In the genomic region with DNA sequence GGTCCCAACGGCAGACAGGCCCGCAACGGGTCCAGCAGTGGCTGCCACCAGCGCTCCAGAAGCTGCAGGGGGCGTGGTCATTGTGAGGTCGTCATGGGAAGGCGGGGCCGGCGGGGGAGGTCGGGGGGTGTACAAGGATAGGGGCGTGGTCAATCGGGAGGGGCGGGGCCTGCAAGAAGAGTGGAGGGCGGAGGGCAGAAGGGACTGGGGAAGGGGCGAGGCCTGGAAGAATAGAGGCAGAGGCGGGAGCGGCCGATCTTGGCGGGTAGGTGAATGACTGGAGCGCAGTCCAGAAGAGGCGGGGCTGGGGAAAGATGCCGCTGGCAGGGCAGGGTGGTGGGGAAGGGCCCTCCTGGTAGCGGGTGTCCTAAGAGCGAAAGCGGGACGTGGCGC, we compare ENCODE assay signal across 8 cellular contexts. TPM values are rescaled to one million over a fixed set of nuclear protein-coding genes. Genes with fewer than 3 reads are reported as not detected.
DNase-seq lines count a peak whose midpoint lies in the region; ATAC-seq and TF ChIP-seq lines count a peak whose summit lies in the region.

No MANE protein-coding gene starts in this region.

- peak; percentile 51 for ATAC-seq in RWPE2 (ENCODE audit: low read depth)
- ATAC-seq in foreskin keratinocyte, result peak; percentile 34
- ATAC-seq in HG02981 (IDR thresholded peaks at IDR 0.05; ENCODE audit: unreplicated experiment), result no peak

- peak; percentile 23 for DNase-seq in NCI-H146 (lab: John Stamatoyannopoulos, UW)
- DNase-seq in NCI-H146 treated with DMSO at 0.1 percent for 48 hours (lab: John Stamatoyannopoulos, UW; ENCODE audit: unreplicated experiment), result no peak
- DNase-seq in RWPE2 (ENCODE audit: low spot score), result peak; percentile 93
- DNase-seq in activated naive CD4-positive, alpha-beta T cell treated with Interleukin-2 at 50 U/mL for 16 hours, result peak; percentile 82
- peak in 1 of 2 donors; percentile 34 for DNase-seq in foreskin keratinocyte
- DNase-seq in nephron progenitor cell, result peak; percentile 99
- peak; percentile 71 to 94 (median 86) for DNase-seq in stimulated activated naive CD4-positive, alpha-beta T cell (lab: John Stamatoyannopoulos, UW)

- H3K27ac ChIP-seq in RWPE2 (ENCODE audit: poor library complexity, severe bottlenecking), result no peak overlapping the region
- no peak overlapping the region for H3K27ac ChIP-seq in foreskin keratinocyte

- H3K9me3 ChIP-seq in RWPE2 (ENCODE audit: severe bottlenecking), result no peaks in the 10 kb centered on the region

- H3K9me3 Mint-ChIP-seq in nephron progenitor cell, result no peaks in the 10 kb centered on the region

- peak overlapping the region; percentile 85 for H3K4me3 Mint-ChIP-seq in nephron progenitor cell

- H3K27ac Mint-ChIP-seq in nephron progenitor cell, result peak overlapping the region; percentile 55

- TF ChIP-seq CTCF in RWPE2 (IDR thresholded peaks at IDR 0.05; ENCODE audit: poor library complexity, severe bottlenecking) (no peak), foreskin keratinocyte (conservative IDR thresholded peaks at IDR 0.05) (no peak), nephron progenitor cell (IDR thresholded peaks at IDR 0.05) (no peak)

- peaks cover 7% of the 10 kb centered on the region for H3K27me3 Mint-ChIP-seq in nephron progenitor cell (ENCODE audit: low read depth, poor library complexity)

- H3K36me3 Mint-ChIP-seq in nephron progenitor cell (ENCODE audit: low read depth), result peaks cover 9% of the 10 kb centered on the region

- peak overlapping the region; percentile 39 for H3K4me3 ChIP-seq in RWPE2 (ENCODE audit: severe bottlenecking)

- H3K36me3 ChIP-seq in RWPE2 (ENCODE audit: low read depth), result peaks cover 20% of the 10 kb centered on the region

- H3K4me1 Mint-ChIP-seq in nephron progenitor cell, result peaks cover 46% of the 10 kb centered on the region

- H3K4me1 ChIP-seq in RWPE2 (ENCODE audit: insufficient read depth, poor library complexity, severe bottlenecking) (peaks cover under 1% of the 10 kb centered on the region), foreskin keratinocyte (peaks cover under 1% of the 10 kb centered on the region)

- H3K27me3 ChIP-seq in RWPE2 (ENCODE audit: insufficient read depth, poor library complexity, severe bottlenecking) (no peaks in the 10 kb centered on the region), foreskin keratinocyte (no peaks in the 10 kb centered on the region)

RNA-seq across cellular contexts. Expression of a gene that starts 4.3 kb away (rescaled TPM):
- 10.6 and 12.3 TPM in 2 replicates for total RNA-seq in foreskin keratinocyte
- 13.1 and 15.7 TPM in 2 replicates for polyA plus RNA-seq in foreskin keratinocyte

RNA-seq across cellular contexts. Expression of a gene that starts 9.3 kb away (rescaled TPM):
- total RNA-seq in foreskin keratinocyte, result 24.8 and 25.8 TPM in 2 replicates
- polyA plus RNA-seq in foreskin keratinocyte, result 37.8 and 41.5 TPM in 2 replicates

RNA-seq across cellular contexts. Expression of a gene that starts 42.0 kb away (rescaled TPM):
- 68.0 and 70.1 TPM in 2 replicates for total RNA-seq in foreskin keratinocyte
- 58.2 and 60.9 TPM in 2 replicates for polyA plus RNA-seq in foreskin keratinocyte

RNA-seq across cellular contexts. Expression of a gene that starts 42.2 kb away (rescaled TPM):
- total RNA-seq in foreskin keratinocyte, result 77.3 and 92.2 TPM in 2 replicates
- 99.5 and 116 TPM in 2 replicates for polyA plus RNA-seq in foreskin keratinocyte

RNA-seq across cellular contexts. Expression of a gene that starts 45.7 kb away (rescaled TPM):
- 0.10 and 0.18 TPM in 2 replicates for total RNA-seq in foreskin keratinocyte
- polyA plus RNA-seq in foreskin keratinocyte, result 0.13 and 0.15 TPM in 2 replicates
